In the genomic region with DNA sequence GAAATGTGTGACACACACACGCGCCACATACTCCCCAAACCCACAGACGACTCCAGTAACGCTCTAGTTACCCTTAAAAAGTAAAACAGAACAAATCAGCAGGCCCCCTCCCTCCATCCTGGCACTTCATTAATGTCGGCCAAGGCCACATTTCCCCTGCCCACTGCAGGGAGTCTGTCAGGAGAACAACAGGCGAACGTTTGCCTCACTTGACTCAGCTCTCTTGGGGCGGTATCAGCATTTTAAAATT, we compare ENCODE assay signal across 8 cellular contexts.
A peak's percentile ranks its signal among the peaks of the same experiment; 100 is the strongest.
DNase-seq lines count a peak whose midpoint lies in the region; ATAC-seq and TF ChIP-seq lines count a peak whose summit lies in the region.

No MANE protein-coding gene starts in this region.

- no peaks in the 10 kb centered on the region for H3K27me3 ChIP-seq in muscle layer of duodenum (ENCODE audit: low read depth, low read length)

- ATAC-seq in HG03159 (IDR thresholded peaks at IDR 0.05; ENCODE audit: unreplicated experiment) (peak; percentile 2), GM18502 (IDR thresholded peaks at IDR 0.05; ENCODE audit: poor library complexity, unreplicated experiment) (no peak), GM18858 (IDR thresholded peaks at IDR 0.05; ENCODE audit: unreplicated experiment) (no peak)

- H3K4me1 ChIP-seq in muscle layer of duodenum (ENCODE audit: control insufficient read depth in 1 of 2, insufficient read depth in 2 of 2, low read length in 2 of 2), result peaks cover 0 to 17% of the 10 kb centered on the region in 2 donors

- TF ChIP-seq CTCF in GM12865 (IDR thresholded peaks at IDR 0.05; ENCODE audit: insufficient read depth, low read depth, low read length, missing control alignments) (no peak), cardiac fibroblast (IDR thresholded peaks at IDR 0.05; ENCODE audit: low read depth, low read length) (no peak)

- H3K4me3 ChIP-seq in GM12865 (ENCODE audit: low read depth, low read length), result peak overlapping the region; percentile 51
- peak overlapping the region; percentile 51 to 56 for H3K4me3 ChIP-seq in cardiac fibroblast (replicated peaks in 1 of 2; ENCODE audit: low read depth in 2 of 2, low read length in 2 of 2)
- H3K4me3 ChIP-seq in muscle layer of duodenum (ENCODE audit: low read depth in 1 of 2, low read length in 2 of 2), result peak overlapping the region; percentile 63 to 73

- no peaks in the 10 kb centered on the region for H3K9me3 ChIP-seq in muscle layer of duodenum (ENCODE audit: control insufficient read depth in 1 of 2, low read length in 2 of 2)

- no peaks in the 10 kb centered on the region for H3K36me3 ChIP-seq in muscle layer of duodenum (ENCODE audit: control insufficient read depth in 1 of 2, insufficient read depth in 2 of 2, low read length in 2 of 2)

- DNase-seq in GM12865 (ENCODE audit: low read depth) (no peak), cardiac fibroblast (ENCODE audit: low read depth in 2 of 2) (no peak), SIG-M5 (lab: John Stamatoyannopoulos, UW) (no peak), foreskin melanocyte (no peak)

- H3K27ac ChIP-seq in muscle layer of duodenum (ENCODE audit: low read length), result peak overlapping the region; percentile 67
